ENCODE assay signal across 8 cellular contexts in genomic region chr9:32251539-32251938, GRCh38.
DNase-seq lines count a peak whose midpoint lies in the region; ATAC-seq, FAIRE-seq and TF ChIP-seq lines count a peak whose summit lies in the region.

No MANE protein-coding gene starts in this region.

- H3K36me3 Mint-ChIP-seq in naive B cell, result no peaks in the 10 kb centered on the region
- H3K36me3 Mint-ChIP-seq in activated T-helper 2 cell treated with anti-CD3 and anti-CD28 coated beads, Interferon-gamma antibody, Interleukin-2, Interleukin-4, amounts not matched to agents 10 μg/mL and 5 μg/mL and 100 μg/mL, durations not matched to agents 14 hours and 24 hours and 36 hours (ENCODE audit: low read depth), result no peaks in the 10 kb centered on the region

- intact Hi-C loops in activated T-helper 2 cell treated with anti-CD3 and anti-CD28 coated beads, Interferon-gamma antibody, Interleukin-2, Interleukin-4, amounts not matched to agents 10 μg/mL and 5 μg/mL and 100 μg/mL, durations not matched to agents 14 hours and 24 hours and 36 hours (cut with micrococcal nuclease), result no loop called here

- no peak overlapping the region for H3K27ac Mint-ChIP-seq in naive B cell
- H3K27ac Mint-ChIP-seq in activated T-helper 2 cell treated with anti-CD3 and anti-CD28 coated beads, Interferon-gamma antibody, Interleukin-2, Interleukin-4, amounts not matched to agents 10 μg/mL and 5 μg/mL and 100 μg/mL, durations not matched to agents 14 hours and 24 hours and 36 hours, result no peak overlapping the region

- H3K36me3 ChIP-seq in H1 (ENCODE audit: control insufficient read depth in 2 of 4, insufficient read depth in 4 of 4, low read length in 3 of 4), result no peaks in the 10 kb centered on the region

- no peak overlapping the region for H2AK5ac ChIP-seq in H1 (ENCODE audit: low read depth, low read length)

- H3K4me1 Mint-ChIP-seq in naive B cell, result no peaks in the 10 kb centered on the region
- no peaks in the 10 kb centered on the region for H3K4me1 Mint-ChIP-seq in activated T-helper 2 cell treated with anti-CD3 and anti-CD28 coated beads, Interferon-gamma antibody, Interleukin-2, Interleukin-4, amounts not matched to agents 10 μg/mL and 5 μg/mL and 100 μg/mL, durations not matched to agents 14 hours and 24 hours and 36 hours (ENCODE audit: low read depth)

- H3K27me3 ChIP-seq in H1 (replicated peaks in 1 of 4; ENCODE audit: control insufficient read depth in 3 of 4, extremely low read depth in 1 of 4, insufficient read depth in 3 of 4, low read length in 3 of 4), result no peaks in the 10 kb centered on the region

- peak; percentile 51 to 70 for DNase-seq in AML-193 (lab: John Stamatoyannopoulos, UW)
- peak; percentile 28 for DNase-seq in NCI-H1436 treated with DMSO at 0.1 percent for 48 hours (lab: John Stamatoyannopoulos, UW)
- peak; percentile 0 for DNase-seq in T follicular helper cell (ENCODE audit: low read depth)
- DNase-seq in H1 (ENCODE audit: low read depth in 1 of 2, low spot score in 2 of 2), result peak; percentile 33 to 61
- peak; percentile 10 for DNase-seq in naive B cell
- no peak for DNase-seq in activated T-helper 2 cell treated with anti-CD3 and anti-CD28 coated beads, Interferon-gamma antibody, Interleukin-2, Interleukin-4, amounts not matched to agents 10 μg/mL and 5 μg/mL and 100 μg/mL, durations not matched to agents 14 hours and 24 hours and 36 hours (ENCODE audit: low spot score)

- no peak overlapping the region for H3K9ac ChIP-seq in H1 (replicated peaks in 1 of 4; ENCODE audit: extremely low read depth in 1 of 4, low read depth in 3 of 4, low read length in 3 of 4)

- peak; percentile 38 to 83 (median 80) for TF ChIP-seq CTCF in H1 (IDR thresholded peaks at IDR 0.05; ENCODE audit: control extremely low read depth in 1 of 3, insufficient read depth in 1 of 3, low read depth in 1 of 3, low read length in 3 of 3)

- no peak overlapping the region for H2BK120ac ChIP-seq in H1 (replicated peaks; ENCODE audit: low read depth, low read length)

- ATAC-seq in GM18502 (IDR thresholded peaks at IDR 0.05; ENCODE audit: poor library complexity, unreplicated experiment), result peak; percentile 81
- ATAC-seq in HG02884 (IDR thresholded peaks at IDR 0.05; ENCODE audit: unreplicated experiment), result peak; percentile 79
- ATAC-seq in naive B cell (ENCODE audit: low read depth in 2 of 2), result no peak

- CTCF ChIA-PET in H1 (lab: Charles Lee; ENCODE audit: partially characterized antibody), result interaction anchor here (0.8 to 3.8 kb wide), 15 partner anchors 10 to 444 kb away, joined by 3 to 28 read pairs (median 4); no protein-coding TSS in a partner anchor

- no peaks in the 10 kb centered on the region for H3K79me1 ChIP-seq in H1 (ENCODE audit: low read depth, low read length)

- H3K23ac ChIP-seq in H1 (ENCODE audit: insufficient read length), result no peak overlapping the region

- no peak for TF ChIP-seq EP300 in H1 (IDR thresholded peaks at IDR 0.05; ENCODE audit: borderline replicate concordance in 1 of 2, low read depth in 2 of 2, low read length in 2 of 2)

- H4K91ac ChIP-seq in H1 (replicated peaks; ENCODE audit: insufficient read length, low read length), result no peak overlapping the region

- H3K18ac ChIP-seq in H1 (ENCODE audit: extremely low read depth, low read length), result no peak overlapping the region

- H3K4me2 ChIP-seq in H1 (ENCODE audit: insufficient read depth in 1 of 2, low read depth in 2 of 2, low read length in 2 of 2), result no peak overlapping the region

- POLR2A ChIA-PET in H1 (lab: Charles Lee; ENCODE audit: partially characterized antibody), result no interaction called here

- H3K79me2 ChIP-seq in H1 (ENCODE audit: control insufficient read depth in 1 of 2, insufficient read depth in 2 of 2, low read length in 2 of 2), result no peaks in the 10 kb centered on the region

- H3K56ac ChIP-seq in H1 (replicated peaks; ENCODE audit: insufficient read length, low read depth, low read length), result no peak overlapping the region

- H4K8ac ChIP-seq in H1 (ENCODE audit: extremely low read depth, insufficient read depth, low read length), result no peak overlapping the region

- no peaks in the 10 kb centered on the region for H3K23me2 ChIP-seq in H1 (ENCODE audit: low read depth, low read length)

- no peak overlapping the region for H4K5ac ChIP-seq in H1 (ENCODE audit: insufficient read length, low read depth, low read length)

- H2BK20ac ChIP-seq in H1 (ENCODE audit: low read length), result no peak overlapping the region

- TF ChIP-seq RAD21 in H1 (IDR thresholded peaks at IDR 0.05 in 1 of 2, conservative IDR thresholded peaks at IDR 0.05 in 1 of 2; ENCODE audit: low read depth in 2 of 2, low read length in 2 of 2), result peak; percentile 94

- no peak for TF ChIP-seq POLR2A in H1 (IDR thresholded peaks at IDR 0.05; ENCODE audit: control extremely low read depth in 1 of 2, low read depth in 2 of 2, low read length in 2 of 2)

- H2BK5ac ChIP-seq in H1 (ENCODE audit: low read depth, low read length), result no peak overlapping the region

- peaks cover 0 to 5% of the 10 kb centered on the region in 2 experiments; a peak in 3 of 4 replicates for H3K9me3 ChIP-seq in H1 (ENCODE audit: insufficient read depth in 2 of 2, low read depth in 1 of 2, low read length in 1 of 2)

- H2BK15ac ChIP-seq in H1 (ENCODE audit: low read length), result no peak overlapping the region

- H2AFZ ChIP-seq in H1 (ENCODE audit: low read length), result peak overlapping the region; percentile 47; the same call in 1 of the 2 replicates

- no peaks in the 10 kb centered on the region for H3K4me1 ChIP-seq in H1 (replicated peaks in 1 of 4; ENCODE audit: control insufficient read depth in 3 of 4, insufficient read depth in 4 of 4, low read length in 3 of 4)

- no peak overlapping the region for H3K4me3 ChIP-seq in H1 (ENCODE audit: extremely low read depth in 1 of 4, insufficient read depth in 2 of 4, low read depth in 3 of 4, low read length in 4 of 4)

- no peak overlapping the region for H3K4ac ChIP-seq in H1 (replicated peaks; ENCODE audit: insufficient read length, low read depth, low read length)

- peaks cover 0 to 10% (median 0%) of the 10 kb centered on the region in 3 donors for H3K27me3 Mint-ChIP-seq in naive B cell
- H3K27me3 Mint-ChIP-seq in activated T-helper 2 cell treated with anti-CD3 and anti-CD28 coated beads, Interferon-gamma antibody, Interleukin-2, Interleukin-4, amounts not matched to agents 10 μg/mL and 5 μg/mL and 100 μg/mL, durations not matched to agents 14 hours and 24 hours and 36 hours (ENCODE audit: low read depth), result no peaks in the 10 kb centered on the region

- 36% methylated on average over 5 of the region's 5 CpGs; no CpG with 5 or more reads in 1 of the 2 experiments for WGBS in H1 (ENCODE audit: extremely low coverage in 1 of 2, insufficient coverage in 1 of 2, insufficient read length in 1 of 2, insufficient replicate concordance in 2 of 2, low coverage in 1 of 2, low lambda C conversion rate in 2 of 2, missing lambda C conversion rate in 1 of 2), 2 experiments

- no peak overlapping the region for H3K27ac ChIP-seq in H1 (ENCODE audit: low read depth, low read length)

- H2BK12ac ChIP-seq in H1 (ENCODE audit: low read depth, low read length), result no peak overlapping the region

- H4K20me1 ChIP-seq in H1 (replicated peaks in 1 of 2; ENCODE audit: control insufficient read depth in 1 of 2, insufficient read depth in 2 of 2, low read length in 2 of 2), result no peaks in the 10 kb centered on the region

- peaks cover 0 to 4% (median 0%) of the 10 kb centered on the region in 7 donors for H3K9me3 Mint-ChIP-seq in naive B cell
- no peaks in the 10 kb centered on the region for H3K9me3 Mint-ChIP-seq in activated T-helper 2 cell treated with anti-CD3 and anti-CD28 coated beads, Interferon-gamma antibody, Interleukin-2, Interleukin-4, amounts not matched to agents 10 μg/mL and 5 μg/mL and 100 μg/mL, durations not matched to agents 14 hours and 24 hours and 36 hours

- no peak overlapping the region for H3K14ac ChIP-seq in H1 (ENCODE audit: insufficient read length)

- FAIRE-seq in H1 (lab: Jason Lieb, UNC), result peak; percentile 94

- no peak overlapping the region for H3K4me3 Mint-ChIP-seq in naive B cell
- no peak overlapping the region for H3K4me3 Mint-ChIP-seq in activated T-helper 2 cell treated with anti-CD3 and anti-CD28 coated beads, Interferon-gamma antibody, Interleukin-2, Interleukin-4, amounts not matched to agents 10 μg/mL and 5 μg/mL and 100 μg/mL, durations not matched to agents 14 hours and 24 hours and 36 hours (ENCODE audit: low read depth)

TF ChIP-seq in H1, 55 proteins besides CTCF, POLR2A, EP300 and RAD21 (continues in another document):
- TF ChIP-seq GTF2F1 (IDR thresholded peaks at IDR 0.05; ENCODE audit: borderline replicate concordance, low read depth, low read length), result no peak
- TF ChIP-seq, protein P1, sequence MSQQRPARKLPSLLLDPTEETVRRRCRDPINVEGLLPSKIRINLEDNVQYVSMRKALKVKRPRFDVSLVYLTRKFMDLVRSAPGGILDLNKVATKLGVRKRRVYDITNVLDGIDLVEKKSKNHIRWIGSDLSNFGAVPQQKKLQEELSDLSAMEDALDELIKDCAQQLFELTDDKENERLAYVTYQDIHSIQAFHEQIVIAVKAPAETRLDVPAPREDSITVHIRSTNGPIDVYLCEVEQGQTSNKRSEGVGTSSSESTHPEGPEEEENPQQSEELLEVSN (IDR thresholded peaks at IDR 0.05), result no peak
- no peak for TF ChIP-seq TAF7 (optimal IDR thresholded peaks at IDR 0.05; ENCODE audit: borderline replicate concordance, low read depth, low read length)
- no peak for TF ChIP-seq EGR1 (IDR thresholded peaks at IDR 0.05; ENCODE audit: borderline replicate concordance, low read depth, low read length)
- TF ChIP-seq NANOG (IDR thresholded peaks at IDR 0.05; ENCODE audit: insufficient read depth, low read depth, low read length, poor library complexity, severe bottlenecking), result no peak
- TF ChIP-seq KDM1A (IDR thresholded peaks at IDR 0.05; ENCODE audit: borderline replicate concordance, low read length), result no peak
- no peak for TF ChIP-seq POU5F1 (IDR thresholded peaks at IDR 0.05; ENCODE audit: low read depth, low read length)
- TF ChIP-seq SP1 (IDR thresholded peaks at IDR 0.05; ENCODE audit: low read depth, low read length), result no peak
- TF ChIP-seq CREB1 (IDR thresholded peaks at IDR 0.05), result no peak
- TF ChIP-seq USF2 (IDR thresholded peaks at IDR 0.05; ENCODE audit: low read length), result no peak
- no peak for TF ChIP-seq FOSL1 (IDR thresholded peaks at IDR 0.05; ENCODE audit: insufficient read depth, low read depth, low read length)
- TF ChIP-seq BCL11A (IDR thresholded peaks at IDR 0.05; ENCODE audit: low read depth in 2 of 2, low read length in 2 of 2), result no peak
- no peak for TF ChIP-seq TAF1 (IDR thresholded peaks at IDR 0.05; ENCODE audit: low read depth, low read length)
- TF ChIP-seq SUZ12 (IDR thresholded peaks at IDR 0.05; ENCODE audit: low read length), result no peak

Comparison
In these comparisons a context has a peak if more than half of its experiments do, and no peak if none do; other contexts are left out.
1. ATAC-seq: peak in GM18502 (single experiment) and HG02884 (single experiment); none in naive B cell (0 of 2).